ENCODE assay signal across 1 cellular context in genomic region chr13:48831248-48831647, GRCh38.
TF ChIP-seq lines count a peak whose summit lies in the region.

No MANE protein-coding gene starts in this region.

TF ChIP-seq in GM12878, 131 proteins besides CTCF, POLR2A, EP300 and RAD21 (continued from another document and continues in another):
- TF ChIP-seq, protein P1, sequence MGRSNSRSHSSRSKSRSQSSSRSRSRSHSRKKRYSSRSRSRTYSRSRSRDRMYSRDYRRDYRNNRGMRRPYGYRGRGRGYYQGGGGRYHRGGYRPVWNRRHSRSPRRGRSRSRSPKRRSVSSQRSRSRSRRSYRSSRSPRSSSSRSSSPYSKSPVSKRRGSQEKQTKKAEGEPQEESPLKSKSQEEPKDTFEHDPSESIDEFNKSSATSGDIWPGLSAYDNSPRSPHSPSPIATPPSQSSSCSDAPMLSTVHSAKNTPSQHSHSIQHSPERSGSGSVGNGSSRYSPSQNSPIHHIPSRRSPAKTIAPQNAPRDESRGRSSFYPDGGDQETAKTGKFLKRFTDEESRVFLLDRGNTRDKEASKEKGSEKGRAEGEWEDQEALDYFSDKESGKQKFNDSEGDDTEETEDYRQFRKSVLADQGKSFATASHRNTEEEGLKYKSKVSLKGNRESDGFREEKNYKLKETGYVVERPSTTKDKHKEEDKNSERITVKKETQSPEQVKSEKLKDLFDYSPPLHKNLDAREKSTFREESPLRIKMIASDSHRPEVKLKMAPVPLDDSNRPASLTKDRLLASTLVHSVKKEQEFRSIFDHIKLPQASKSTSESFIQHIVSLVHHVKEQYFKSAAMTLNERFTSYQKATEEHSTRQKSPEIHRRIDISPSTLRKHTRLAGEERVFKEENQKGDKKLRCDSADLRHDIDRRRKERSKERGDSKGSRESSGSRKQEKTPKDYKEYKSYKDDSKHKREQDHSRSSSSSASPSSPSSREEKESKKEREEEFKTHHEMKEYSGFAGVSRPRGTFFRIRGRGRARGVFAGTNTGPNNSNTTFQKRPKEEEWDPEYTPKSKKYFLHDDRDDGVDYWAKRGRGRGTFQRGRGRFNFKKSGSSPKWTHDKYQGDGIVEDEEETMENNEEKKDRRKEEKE (IDR thresholded peaks at IDR 0.05) = no peak
- TF ChIP-seq SP1 (IDR thresholded peaks at IDR 0.05; ENCODE audit: low read depth, low read length) (no peak), NBN (IDR thresholded peaks at IDR 0.05) (no peak), ZSCAN29 (IDR thresholded peaks at IDR 0.05) (no peak), ZNF217 (IDR thresholded peaks at IDR 0.05) (no peak), SIN3A (IDR thresholded peaks at IDR 0.05; ENCODE audit: low read depth, low read length) (no peak), IKZF1 (conservative IDR thresholded peaks at IDR 0.05) (no peak), YBX1 (IDR thresholded peaks at IDR 0.05) (no peak), CEBPZ (IDR thresholded peaks at IDR 0.05; ENCODE audit: low read depth, low read length) (no peak), RELB (IDR thresholded peaks at IDR 0.05; ENCODE audit: low read depth) (no peak), IRF3 (IDR thresholded peaks at IDR 0.05) (no peak), REST (IDR thresholded peaks at IDR 0.05; ENCODE audit: low read depth, low read length) (no peak), MXI1 (IDR thresholded peaks at IDR 0.05; ENCODE audit: low read depth, low read length) (no peak), IKZF2 (IDR thresholded peaks at IDR 0.05) (peak in 1 of 2 experiments; percentile 8; a peak in 1 of 4 replicates), ZBTB11 (CRISPR knock-in tag; IDR thresholded peaks at IDR 0.05) (no peak), EED (IDR thresholded peaks at IDR 0.05; ENCODE audit: low read depth) (no peak), GATAD2B (conservative IDR thresholded peaks at IDR 0.05; ENCODE audit: low read depth) (no peak), FOXM1 (IDR thresholded peaks at IDR 0.05; ENCODE audit: low read depth, low read length) (no peak), E4F1 (IDR thresholded peaks at IDR 0.05; ENCODE audit: borderline replicate concordance, partially characterized antibody) (no peak), CHD1 (IDR thresholded peaks at IDR 0.05; ENCODE audit: low read depth, low read length) (no peak), ZNF592 (IDR thresholded peaks at IDR 0.05) (no peak), POU2F2 (IDR thresholded peaks at IDR 0.05; ENCODE audit: borderline replicate concordance, low read depth, low read length) (peak; percentile 29; the same call in 1 of the 3 replicates), NR2C2 (IDR thresholded peaks at IDR 0.05; ENCODE audit: borderline replicate concordance, control insufficient read depth, insufficient read length, low read depth) (no peak), IRF5 (IDR thresholded peaks at IDR 0.05; ENCODE audit: borderline replicate concordance) (no peak), ZNF207 (IDR thresholded peaks at IDR 0.05; ENCODE audit: borderline replicate concordance) (no peak)
- TF ChIP-seq, protein P2, sequence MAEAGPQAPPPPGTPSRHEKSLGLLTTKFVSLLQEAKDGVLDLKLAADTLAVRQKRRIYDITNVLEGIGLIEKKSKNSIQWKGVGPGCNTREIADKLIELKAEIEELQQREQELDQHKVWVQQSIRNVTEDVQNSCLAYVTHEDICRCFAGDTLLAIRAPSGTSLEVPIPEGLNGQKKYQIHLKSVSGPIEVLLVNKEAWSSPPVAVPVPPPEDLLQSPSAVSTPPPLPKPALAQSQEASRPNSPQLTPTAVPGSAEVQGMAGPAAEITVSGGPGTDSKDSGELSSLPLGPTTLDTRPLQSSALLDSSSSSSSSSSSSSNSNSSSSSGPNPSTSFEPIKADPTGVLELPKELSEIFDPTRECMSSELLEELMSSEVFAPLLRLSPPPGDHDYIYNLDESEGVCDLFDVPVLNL (IDR thresholded peaks at IDR 0.05; ENCODE audit: low read depth, low read length) = no peak
